22 cellular contexts compared by ENCODE assay signal in the genomic region with DNA sequence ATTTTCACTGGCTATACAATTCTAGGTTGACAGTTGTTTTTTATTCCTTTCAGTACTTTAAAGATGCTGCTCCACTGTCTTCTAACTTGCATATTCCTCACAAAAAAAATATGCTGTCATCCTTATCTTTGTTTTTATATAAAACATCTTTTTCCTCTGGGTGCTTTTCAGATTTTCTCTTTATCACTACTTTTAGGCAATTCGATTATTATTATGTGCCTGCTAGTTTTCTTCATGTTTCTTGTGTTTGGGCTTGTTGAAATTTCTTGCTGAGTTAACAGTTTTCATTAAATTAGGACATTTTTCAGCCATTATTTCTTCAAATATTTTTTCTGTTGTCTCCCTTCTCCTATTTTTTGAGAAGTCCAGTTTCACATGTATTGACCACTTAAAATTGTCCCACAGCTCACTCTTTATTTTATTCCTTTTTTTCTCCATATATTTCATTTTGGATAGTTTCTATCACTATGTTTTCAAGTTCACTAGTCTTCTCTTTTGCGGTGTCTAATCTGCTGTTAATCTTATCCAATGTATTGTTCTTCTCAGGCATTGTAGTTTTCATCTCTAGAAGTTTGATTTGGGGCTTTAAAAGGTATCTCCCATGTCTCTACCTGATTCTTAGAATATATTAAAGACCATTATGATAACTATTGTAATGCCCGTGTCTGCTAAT.
"Had no signal": no experiment of that assay in that cellular context is flagged by ENCODE, and none has a peak within 500 bp of the region (broad histone marks: within the 10 kb centered on the region; RNA-seq: fewer than 3 reads in every experiment).

No MANE protein-coding gene starts in this region.

- H3K4me2 ChIP-seq: neural progenitor cell had no signal

- H3K9ac ChIP-seq: neural progenitor cell had no signal

- H2AFZ ChIP-seq: neural progenitor cell had no signal

- FAIRE-seq: endometrium, frontal cortex had no signal

- DNase-seq: dorsolateral prefrontal cortex; effector CD8-positive, alpha-beta T cell; heart left ventricle; hippocampal formation; left colon; left ventricle myocardium superior; mesenchymal stem cell; midbrain; nucleus accumbens; ovary; right cardiac atrium; stimulated activated CD4-positive, alpha-beta T cell treated with anti-CD3 and anti-CD28 coated beads, Interleukin-4, amount 100 ng/mL, for 1 hour; upper lobe of right lung had no signal

- H3K27ac ChIP-seq: dorsolateral prefrontal cortex, heart left ventricle, neural progenitor cell, ovary, tibial nerve, upper lobe of right lung, vagina had no signal

- ATAC-seq: esophagus mucosa; heart left ventricle; left colon; left ventricle myocardium superior; natural killer cell treated with Interleukin-12 subunit alpha and Interleukin-12 subunit beta and Interleukin-15 and Interleukin-18, amount 100 ng/mL, for 72 hours; right cardiac atrium; stimulated activated memory B cell treated with anti-CD40 and anti-IgM and Interleukin-4, amounts not matched to agents 10 μg/mL and 1 μg/mL and 100 μg/mL, for 72 hours; upper lobe of right lung had no signal

- H3K4me1 ChIP-seq: neural progenitor cell, tibial nerve, upper lobe of right lung, vagina had no signal

- H3K27me3 ChIP-seq: dorsolateral prefrontal cortex, heart left ventricle, neural progenitor cell, ovary, tibial nerve, upper lobe of right lung, vagina had no signal

- H3K9me3 ChIP-seq: ovary, vagina had no signal

- H3K4me3 ChIP-seq: dorsolateral prefrontal cortex, heart left ventricle, lung, neural progenitor cell, ovary, tibial nerve, upper lobe of right lung, vagina had no signal

- H3K36me3 ChIP-seq: heart left ventricle, ovary, upper lobe of right lung, vagina had no signal
